3 cellular contexts compared by ENCODE assay signal in genomic region chr3:76463501-76463900, GRCh38.
"Had no signal": no experiment of that assay in that cellular context is flagged by ENCODE, and none has a peak within 500 bp of the region (broad histone marks: within the 10 kb centered on the region; RNA-seq: fewer than 3 reads in every experiment).

No MANE protein-coding gene starts in this region.

- DNase-seq: GDM1, GF-D8 had no signal

- H3K4me3 ChIP-seq: GM12878 had no signal

- ATAC-seq: GM12878 had no signal
